9 cellular contexts compared by ENCODE assay signal in genomic region chr6:160767647-160768019, GRCh38.
DNase-seq lines count a peak whose midpoint lies in the region; ATAC-seq and TF ChIP-seq lines count a peak whose summit lies in the region.
"Had no signal": no experiment of that assay in that cellular context is flagged by ENCODE, and none has a peak within 500 bp of the region (broad histone marks: within the 10 kb centered on the region; RNA-seq: fewer than 3 reads in every experiment).

No MANE protein-coding gene starts in this region.

- H2BK120ac ChIP-seq in trophoblast cell (ENCODE audit: insufficient read depth, low read length, poor library complexity): no peak overlapping the region

- TF ChIP-seq CTCF in colonic mucosa (IDR thresholded peaks at IDR 0.05): no peak

- no peak overlapping the region for H2BK12ac ChIP-seq in trophoblast cell (ENCODE audit: low read length)

- DNase-seq in colonic mucosa (no peak), trophoblast cell (no peak), pons (ENCODE audit: low spot score) (no peak), head of caudate nucleus (no peak), middle frontal gyrus (ENCODE audit: extremely low spot score, low spot score) (no peak)
- no peak for DNase-seq in stimulated activated naive CD4-positive, alpha-beta T cell treated with Interleukin-2 at 50 U/mL for 16 hours (lab: John Stamatoyannopoulos, UW)
- DNase-seq: cerebellar nuclear complex had no signal

- H3K27me3 ChIP-seq in colonic mucosa: peaks cover 4% of the 10 kb centered on the region
- peaks cover 7% of the 10 kb centered on the region for H3K27me3 ChIP-seq in trophoblast cell (ENCODE audit: insufficient read depth, low read length)

- H3K4me1 ChIP-seq in colonic mucosa (no peaks in the 10 kb centered on the region), trophoblast cell (ENCODE audit: control insufficient read depth in 1 of 2, insufficient read depth in 2 of 2, low read length in 2 of 2) (peaks cover 3 to 5% of the 10 kb centered on the region in 2 experiments)

- no peak overlapping the region for H4K91ac ChIP-seq in trophoblast cell (ENCODE audit: low read depth, low read length)

- no CpG with 5 or more reads among the region's 5 CpGs for WGBS in trophoblast cell (ENCODE audit: extremely low coverage, insufficient coverage, insufficient read length)

- H3K79me1 ChIP-seq in trophoblast cell (ENCODE audit: low read length): peaks cover 2% of the 10 kb centered on the region

- H3K18ac ChIP-seq in trophoblast cell (ENCODE audit: low read length): no peak overlapping the region

- no peak overlapping the region for H4K12ac ChIP-seq in trophoblast cell (ENCODE audit: low read depth, low read length)

- H3K27ac ChIP-seq in colonic mucosa (no peak overlapping the region), trophoblast cell (ENCODE audit: low read depth, low read length) (no peak overlapping the region)

- no peak overlapping the region for H3K23ac ChIP-seq in trophoblast cell (ENCODE audit: low read length)

- H4K8ac ChIP-seq in trophoblast cell (ENCODE audit: low read depth, low read length): no peak overlapping the region

- H3K4me3 ChIP-seq in colonic mucosa: peak overlapping the region; percentile 22
- no peak overlapping the region for H3K4me3 ChIP-seq in trophoblast cell (ENCODE audit: low read depth, low read length)

- no peak overlapping the region for H3K4ac ChIP-seq in trophoblast cell (ENCODE audit: low read depth, low read length)

- no peak overlapping the region for H3K9ac ChIP-seq in colonic mucosa (ENCODE audit: low read depth in 2 of 2, low read length in 2 of 2)
- H3K9ac ChIP-seq in trophoblast cell (ENCODE audit: low read length): no peak overlapping the region

- H2AFZ ChIP-seq in trophoblast cell (ENCODE audit: insufficient read depth, low read length, poor library complexity): no peak overlapping the region

- H2BK5ac ChIP-seq in trophoblast cell (ENCODE audit: low read depth, low read length, poor library complexity): no peak overlapping the region

- H3K4me2 ChIP-seq in trophoblast cell (ENCODE audit: low read length): peak overlapping the region; percentile 98

- no peak overlapping the region for H3K14ac ChIP-seq in trophoblast cell (ENCODE audit: low read length)

- H3K9me3 ChIP-seq in colonic mucosa (no peaks in the 10 kb centered on the region), trophoblast cell (ENCODE audit: insufficient read depth, low read depth, low read length) (no peaks in the 10 kb centered on the region)

- H2AK5ac ChIP-seq in trophoblast cell (ENCODE audit: low read length): no peak overlapping the region

- ATAC-seq in GM19372 (IDR thresholded peaks at IDR 0.05; ENCODE audit: low read depth, unreplicated experiment) (peak; percentile 10), HG02973 (IDR thresholded peaks at IDR 0.05; ENCODE audit: unreplicated experiment) (peak; percentile 12)

- H3K36me3 ChIP-seq in colonic mucosa (no peaks in the 10 kb centered on the region), trophoblast cell (ENCODE audit: control insufficient read depth in 1 of 2, insufficient read depth in 2 of 2, low read length in 2 of 2) (no peaks in the 10 kb centered on the region)

- H3K79me2 ChIP-seq in trophoblast cell (ENCODE audit: control insufficient read depth, insufficient read depth, low read length, poor library complexity): no peaks in the 10 kb centered on the region

- intact Hi-C loops in colonic mucosa (cut with DNase I) (no loop called here), head of caudate nucleus (cut with DNase I) (no loop called here)
